Comparison of ENCODE assay signal across 8 cellular contexts in the genomic region with DNA sequence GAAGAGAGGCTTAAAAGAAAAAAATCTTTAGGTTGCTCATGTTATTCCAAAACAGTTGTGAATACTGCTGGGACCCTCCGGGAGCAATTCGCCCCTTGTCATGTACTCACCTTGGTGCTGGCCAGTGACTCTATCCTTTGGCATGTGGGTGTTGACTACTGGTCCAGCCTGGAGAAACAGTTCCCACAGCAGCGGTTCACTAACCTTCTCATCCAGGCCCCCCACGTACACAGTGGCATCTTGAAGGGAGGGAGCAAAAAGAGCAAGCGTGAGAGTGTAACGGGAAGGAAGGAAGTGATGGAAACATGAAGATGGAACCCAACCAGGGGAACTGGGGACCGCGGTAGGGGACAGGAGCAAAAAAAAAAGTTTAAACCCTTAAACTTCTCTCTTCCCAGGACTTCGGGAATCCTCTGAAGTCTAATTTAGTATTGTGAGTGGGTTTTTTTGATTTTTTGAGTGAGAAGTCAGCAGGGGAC. TPM values are rescaled to one million over a fixed set of nuclear protein-coding genes. Genes with fewer than 3 reads are reported as not detected.
DNase-seq lines count a peak whose midpoint lies in the region; ATAC-seq, FAIRE-seq and TF ChIP-seq lines count a peak whose summit lies in the region.

No MANE protein-coding gene starts in this region.

- H3K4me2 ChIP-seq in GM12878 (ENCODE audit: control insufficient read depth, insufficient read depth), result peak overlapping the region; percentile 85

- SMC1A ChIA-PET in GM12878 (lab: Charles Lee; ENCODE audit: uncharacterized antibody, unreplicated experiment), result interaction anchor here (1.4 kb wide), 1 partner anchor 38 kb away, joined by 3 read pairs; no protein-coding TSS in a partner anchor

- peak overlapping the region; percentile 92 for H3K27ac ChIP-seq in GM12878 (ENCODE audit: control insufficient read depth, insufficient read depth)
- no peak overlapping the region for H3K27ac ChIP-seq in aorta (ENCODE audit: low read depth in 1 of 2, low read length in 2 of 2)

- ATAC-seq in stimulated activated naive CD8-positive, alpha-beta T cell treated with anti-CD3 and anti-CD28 coated beads, Interleukin-15, Interleukin-2, amounts not matched to agents 100 U/mL and 50 U/mL, for 24 hours, result no peak
- ATAC-seq in GM12878, result no peak; the same call in 2 of the 3 replicates
- no peak for ATAC-seq in memory B cell (ENCODE audit: low read depth)
- no peak for ATAC-seq in aorta (ENCODE audit: low FRiP score)

- peaks cover 28% of the 10 kb centered on the region for H3K79me2 ChIP-seq in GM12878 (ENCODE audit: control insufficient read depth, insufficient read depth, low read length)

- no peaks in the 10 kb centered on the region for H3K9me3 Mint-ChIP-seq in stimulated activated naive CD8-positive, alpha-beta T cell treated with anti-CD3 and anti-CD28 coated beads, Interleukin-15, Interleukin-2, amounts not matched to agents 100 ng/mL and 50 ng/mL, for 24 hours
- H3K9me3 Mint-ChIP-seq in memory B cell, result no peaks in the 10 kb centered on the region

- no peak overlapping the region for H2AFZ ChIP-seq in GM12878 (ENCODE audit: control insufficient read depth, low read depth, low read length)

- no peak for TF ChIP-seq RAD21 in GM12878 (IDR thresholded peaks at IDR 0.05; ENCODE audit: insufficient read depth, low read depth, low read length)

- RAD21 ChIA-PET in GM12878 (lab: Charles Lee; ENCODE audit: unreplicated experiment), result no interaction called here

- no peaks in the 10 kb centered on the region for H3K9me3 ChIP-seq in GM12878 (replicated peaks; ENCODE audit: control insufficient read depth, insufficient read depth, low read length)
- no peaks in the 10 kb centered on the region for H3K9me3 ChIP-seq in aorta (ENCODE audit: control insufficient read depth, low read length)

- no TSS peak for BruUV-seq in GM12878 (replicated peaks; lab: Mats Ljungman, UMichigan)

- H3K4me1 Mint-ChIP-seq in stimulated activated naive CD8-positive, alpha-beta T cell treated with anti-CD3 and anti-CD28 coated beads, Interleukin-15, Interleukin-2, amounts not matched to agents 100 ng/mL and 50 ng/mL, for 24 hours (ENCODE audit: low read depth), result peaks cover 44% of the 10 kb centered on the region
- H3K4me1 Mint-ChIP-seq in memory B cell, result peaks cover 24% of the 10 kb centered on the region

- peak; percentile 57 for FAIRE-seq in GM12878 (lab: Jason Lieb, UNC)

- peaks cover 51% of the 10 kb centered on the region for H3K36me3 Mint-ChIP-seq in stimulated activated naive CD8-positive, alpha-beta T cell treated with anti-CD3 and anti-CD28 coated beads, Interleukin-15, Interleukin-2, amounts not matched to agents 100 ng/mL and 50 ng/mL, for 24 hours (ENCODE audit: low read depth)
- H3K36me3 Mint-ChIP-seq in memory B cell, result peaks cover 40% of the 10 kb centered on the region

- POLR2A ChIA-PET in GM12878 (lab: Charles Lee), result no interaction called here

- CTCF ChIA-PET in GM12878 (lab: Yijun Ruan, JAX), result no interaction called here

- H3K27me3 Mint-ChIP-seq in stimulated activated naive CD8-positive, alpha-beta T cell treated with anti-CD3 and anti-CD28 coated beads, Interleukin-15, Interleukin-2, amounts not matched to agents 100 ng/mL and 50 ng/mL, for 24 hours, result no peaks in the 10 kb centered on the region
- H3K27me3 Mint-ChIP-seq in memory B cell, result peaks cover 11% of the 10 kb centered on the region

- no peak for TF ChIP-seq POLR2A in GM12878 (IDR thresholded peaks at IDR 0.05; ENCODE audit: low read depth, low read length)

- 0% methylated on average over 9 of the region's 9 CpGs for WGBS in GM12878 (ENCODE audit: insufficient coverage, insufficient replicate concordance, low lambda C conversion rate, missing lambda C conversion rate)
- 1 to 4% methylated on average over 9 of the region's 9 CpGs for WGBS in aorta, 2 donors

- no peak for TF ChIP-seq CTCF in GM12878 (IDR thresholded peaks at IDR 0.05 in 2 of 3, conservative IDR thresholded peaks at IDR 0.05 in 1 of 3; ENCODE audit: control insufficient read depth in 2 of 3, extremely low read depth in 1 of 3, insufficient read depth in 1 of 3, low read depth in 3 of 3, low read length in 3 of 3)

- TF ChIP-seq EP300 in GM12878 (IDR thresholded peaks at IDR 0.05; ENCODE audit: borderline replicate concordance in 1 of 2, control insufficient read depth in 1 of 2, low read depth in 2 of 2, low read length in 2 of 2), result no peak

- H3K36me3 ChIP-seq in GM12878 (ENCODE audit: control insufficient read depth in 2 of 2, insufficient read depth in 2 of 2, low read length in 1 of 2) (peaks cover 7 to 11% of the 10 kb centered on the region in 2 experiments), aorta (ENCODE audit: control insufficient read depth in 1 of 2, insufficient read depth in 2 of 2, low read length in 1 of 2) (peaks cover 8 to 13% of the 10 kb centered on the region in 2 donors)

- in situ Hi-C loops in GM12878 (cut with MboI), result no loop called here

- H3K27me3 ChIP-seq in GM12878 (replicated peaks in 1 of 2; ENCODE audit: control insufficient read depth in 2 of 2, insufficient read depth in 2 of 2, low read length in 1 of 2) (no peaks in the 10 kb centered on the region), aorta (ENCODE audit: control insufficient read depth in 1 of 2, insufficient read depth in 2 of 2, low read length in 1 of 2) (no peaks in the 10 kb centered on the region)

- H3K4me3 ChIP-seq in GM12878, result peak overlapping the region; percentile 99
- peak overlapping the region; percentile 76 to 92 for H3K4me3 ChIP-seq in aorta (ENCODE audit: low read length in 2 of 2)

- peak overlapping the region; percentile 96 for H3K4me3 Mint-ChIP-seq in stimulated activated naive CD8-positive, alpha-beta T cell treated with anti-CD3 and anti-CD28 coated beads, Interleukin-15, Interleukin-2, amounts not matched to agents 100 ng/mL and 50 ng/mL, for 24 hours
- peak overlapping the region; percentile 95 for H3K4me3 Mint-ChIP-seq in memory B cell

- H3K27ac Mint-ChIP-seq in stimulated activated naive CD8-positive, alpha-beta T cell treated with anti-CD3 and anti-CD28 coated beads, Interleukin-15, Interleukin-2, amounts not matched to agents 100 ng/mL and 50 ng/mL, for 24 hours, result peak overlapping the region; percentile 90
- peak overlapping the region; percentile 87 for H3K27ac Mint-ChIP-seq in memory B cell

- H4K20me1 ChIP-seq in GM12878 (ENCODE audit: control insufficient read depth, insufficient read depth), result no peaks in the 10 kb centered on the region

- peak overlapping the region; percentile 93 for H3K9ac ChIP-seq in GM12878 (ENCODE audit: control insufficient read depth, insufficient read depth, low read length)

- intact Hi-C loops in GM12878 (cut with micrococcal nuclease; ENCODE audit: unreplicated experiment) (no loop called here), aorta (cut with DNase I) (loop anchor here in 1 of 2 donors (5.0 kb wide), 1 partner anchor 35 kb away; no protein-coding TSS in a partner anchor)

- peaks cover 10% of the 10 kb centered on the region for H3K4me1 ChIP-seq in GM12878 (ENCODE audit: control insufficient read depth, insufficient read depth, low read length)
- peaks cover 0 to 3% of the 10 kb centered on the region in 2 donors for H3K4me1 ChIP-seq in aorta (ENCODE audit: control insufficient read depth in 1 of 2, insufficient read depth in 2 of 2, low read length in 2 of 2)

- no peak for DNase-seq in stimulated activated naive CD8-positive, alpha-beta T cell treated with anti-CD3 and anti-CD28 coated beads, Interleukin-15, Interleukin-2, amounts not matched to agents 100 U/mL and 50 U/mL, for 24 hours
- DNase-seq in GM12878 (ENCODE audit: low read depth, low spot score) (no peak), memory B cell (ENCODE audit: low spot score in 2 of 2) (no peak), aorta (peak in 1 of 2 donors; percentile 19), NCI-H2171 treated with DMSO at 0.1 percent for 48 hours (lab: John Stamatoyannopoulos, UW) (no peak), putamen (ENCODE audit: low spot score) (no peak)
- no peak for DNase-seq in stimulated activated CD4-positive, alpha-beta T cell treated with anti-CD3 and anti-CD28 coated beads, Interleukin-15, amount 100 ng/mL, for 24 hours

RNA-seq across cellular contexts. Expression of gene SF3B4, which starts 0.5 kb away (rescaled TPM):
- 11.0 and 14.6 TPM in 2 replicates for total RNA-seq in GM12878 (2013; cell fraction: nucleolus; rRNA removed)
- total RNA-seq in GM12878 (2014; rRNA removed), result 9.4 and 13.2 TPM in 2 replicates
- total RNA-seq in GM12878 (2014; rRNA removed; fragmentation: Illumina TruSeq; extraction: Trizol), result 24.1 and 27.6 TPM in 2 replicates
- 79.4 and 81.7 TPM in 2 replicates for total RNA-seq in GM12878 (2021)
- polyA plus RNA-seq in GM12878 (2011; ENCODE audit: low read depth), result 42.1 TPM
- 11.3 and 26.2 TPM in 2 replicates for polyA plus RNA-seq in GM12878 (2011; rRNA removed)
- polyA plus RNA-seq in GM12878 (2011; cell fraction: cytosol; rRNA removed), result 22.8 and 28.5 TPM in 2 replicates
- 23.6 and 32.3 TPM in 2 replicates for polyA plus RNA-seq in GM12878 (2011; cell fraction: nucleus; rRNA removed)
- polyA plus RNA-seq in GM12878 (2012), result 42.2 and 52.9 TPM in 2 replicates
- polyA plus RNA-seq in GM12878 (2014; fragmentation: Illumina TruSeq; extraction: Trizol), result 81.8 and 83.5 TPM in 2 replicates
- polyA plus RNA-seq in GM12878 (2014; fragmentation: Nextera tagmentation; extraction: Ambion mirVana), result 1 to 10 TPM; 1.9 to 6.9 TPM
- 27.4 and 35.7 TPM in 2 replicates for polyA plus RNA-seq in GM12878 (2014; rRNA removed)
- 100 to 1,000 TPM; 140 to 146 TPM for polyA plus RNA-seq in GM12878 (2016; fragmentation: Nextera tagmentation; extraction: Ambion mirVana)
- polyA minus RNA-seq in GM12878 (2011; rRNA and poly(A)+ RNA removed), result 22.8 and 36.2 TPM in 2 replicates
- polyA minus RNA-seq in GM12878 (2011; cell fraction: cytosol; rRNA and poly(A)+ RNA removed), result 18.4 and 19.4 TPM in 2 replicates
- polyA minus RNA-seq in GM12878 (2011; cell fraction: nucleus; rRNA and poly(A)+ RNA removed), result 13.4 and 17.5 TPM in 2 replicates
- total RNA-seq in aorta, result 10 to 100 TPM; 37.3 to 42.6 TPM
- polyA plus RNA-seq in aorta, result 10 to 100 TPM; 18.8 to 37.5 TPM

RNA-seq across cellular contexts. Expression of gene SV2A, which starts 9.5 kb away (rescaled TPM):
- 0.47 and 0.63 TPM in 2 replicates for total RNA-seq in GM12878 (2013; cell fraction: nucleolus; rRNA removed)
- total RNA-seq in GM12878 (2014; rRNA removed), result 6.3 and 8.0 TPM in 2 replicates
- 5.3 and 6.0 TPM in 2 replicates for total RNA-seq in GM12878 (2014; rRNA removed; fragmentation: Illumina TruSeq; extraction: Trizol)
- total RNA-seq in GM12878 (2021), result 11.3 and 11.6 TPM in 2 replicates
- polyA plus RNA-seq in GM12878 (2011; ENCODE audit: low read depth), result 2.7 TPM
- polyA plus RNA-seq in GM12878 (2011; rRNA removed), result 0.33 and 0.39 TPM in 2 replicates
- 0.55 and 0.66 TPM in 2 replicates for polyA plus RNA-seq in GM12878 (2011; cell fraction: cytosol; rRNA removed)
- polyA plus RNA-seq in GM12878 (2011; cell fraction: nucleus; rRNA removed), result 0.82 and 0.91 TPM in 2 replicates
- 3.8 and 5.4 TPM in 2 replicates for polyA plus RNA-seq in GM12878 (2012)
- polyA plus RNA-seq in GM12878 (2014; fragmentation: Illumina TruSeq; extraction: Trizol), result 7.3 and 8.4 TPM in 2 replicates
- polyA plus RNA-seq in GM12878 (2014; fragmentation: Nextera tagmentation; extraction: Ambion mirVana), result 1 to 10 TPM in 1 of 2 experiments, under 1 TPM in 1; 0.89 to 2.3 TPM
- 7.5 and 7.8 TPM in 2 replicates for polyA plus RNA-seq in GM12878 (2014; rRNA removed)
- polyA plus RNA-seq in GM12878 (2016; fragmentation: Nextera tagmentation; extraction: Ambion mirVana), result 1 to 10 TPM; 4.5 to 5.6 TPM
- 0.88 and 1.3 TPM in 2 replicates for polyA minus RNA-seq in GM12878 (2011; rRNA and poly(A)+ RNA removed)
- polyA minus RNA-seq in GM12878 (2011; cell fraction: cytosol; rRNA and poly(A)+ RNA removed), result 0.27 and 0.31 TPM in 2 replicates
- 0.24 and 0.29 TPM in 2 replicates for polyA minus RNA-seq in GM12878 (2011; cell fraction: nucleus; rRNA and poly(A)+ RNA removed)
- 10 to 100 TPM; 16.9 to 20.5 TPM for total RNA-seq in aorta
- 10 to 100 TPM in 1 of 2 donors, 1 to 10 TPM in 1; 4.3 to 13.0 TPM for polyA plus RNA-seq in aorta

RNA-seq across cellular contexts. Expression of gene MTMR11, which starts 9.6 kb away (rescaled TPM):
- total RNA-seq in GM12878 (2013; cell fraction: nucleolus; rRNA removed), result 2.2 and 3.4 TPM in 2 replicates
- total RNA-seq in GM12878 (2014; rRNA removed), result 0.51 and 0.71 TPM in 2 replicates
- 0.51 and 0.58 TPM in 2 replicates for total RNA-seq in GM12878 (2014; rRNA removed; fragmentation: Illumina TruSeq; extraction: Trizol)
- total RNA-seq in GM12878 (2021), result 0.45 and 1.1 TPM in 2 replicates
- 0.14 TPM for polyA plus RNA-seq in GM12878 (2011; ENCODE audit: low read depth)
- 0.46 and 0.52 TPM in 2 replicates for polyA plus RNA-seq in GM12878 (2011; rRNA removed)
- polyA plus RNA-seq in GM12878 (2011; cell fraction: cytosol; rRNA removed), result 0.17 and 0.70 TPM in 2 replicates
- 2.7 and 3.2 TPM in 2 replicates for polyA plus RNA-seq in GM12878 (2011; cell fraction: nucleus; rRNA removed)
- polyA plus RNA-seq in GM12878 (2012), result 0.35 and 0.39 TPM in 2 replicates
- 0.97 and 1.5 TPM in 2 replicates for polyA plus RNA-seq in GM12878 (2014; fragmentation: Illumina TruSeq; extraction: Trizol)
- under 1 TPM; 0.35 to 0.84 TPM for polyA plus RNA-seq in GM12878 (2014; fragmentation: Nextera tagmentation; extraction: Ambion mirVana)
- 0.95 and 1.1 TPM in 2 replicates for polyA plus RNA-seq in GM12878 (2014; rRNA removed)
- polyA plus RNA-seq in GM12878 (2016; fragmentation: Nextera tagmentation; extraction: Ambion mirVana), result under 1 TPM; 0.70 to 0.77 TPM
- 0.51 and 0.57 TPM in 2 replicates for polyA minus RNA-seq in GM12878 (2011; rRNA and poly(A)+ RNA removed)
- not detected in 2 replicates for polyA minus RNA-seq in GM12878 (2011; cell fraction: cytosol; rRNA and poly(A)+ RNA removed)
- polyA minus RNA-seq in GM12878 (2011; cell fraction: nucleus; rRNA and poly(A)+ RNA removed), result 1.1 and 1.3 TPM in 2 replicates
- 10 to 100 TPM; 42.3 to 55.4 TPM for total RNA-seq in aorta
- polyA plus RNA-seq in aorta, result 10 to 100 TPM; 19.3 to 59.1 TPM

RNA-seq across cellular contexts. Expression of gene BOLA1, which starts 27.7 kb away (rescaled TPM):
- 10.0 and 12.1 TPM in 2 replicates for total RNA-seq in GM12878 (2013; cell fraction: nucleolus; rRNA removed)
- 11.7 and 16.0 TPM in 2 replicates for total RNA-seq in GM12878 (2014; rRNA removed)
- 7.0 and 7.5 TPM in 2 replicates for total RNA-seq in GM12878 (2014; rRNA removed; fragmentation: Illumina TruSeq; extraction: Trizol)
- total RNA-seq in GM12878 (2021), result 12.8 and 15.1 TPM in 2 replicates
- 1.6 TPM for polyA plus RNA-seq in GM12878 (2011; ENCODE audit: low read depth)
- 7.9 and 9.7 TPM in 2 replicates for polyA plus RNA-seq in GM12878 (2011; rRNA removed)
- 12.7 and 17.1 TPM in 2 replicates for polyA plus RNA-seq in GM12878 (2011; cell fraction: cytosol; rRNA removed)
- polyA plus RNA-seq in GM12878 (2011; cell fraction: nucleus; rRNA removed), result 21.0 and 23.7 TPM in 2 replicates
- polyA plus RNA-seq in GM12878 (2012), result 9.4 and 12.1 TPM in 2 replicates
- 4.6 and 5.4 TPM in 2 replicates for polyA plus RNA-seq in GM12878 (2014; fragmentation: Illumina TruSeq; extraction: Trizol)
- 1 to 10 TPM in 1 of 2 experiments, under 1 TPM in 1; 0.74 to 4.3 TPM for polyA plus RNA-seq in GM12878 (2014; fragmentation: Nextera tagmentation; extraction: Ambion mirVana)
- 18.7 and 19.7 TPM in 2 replicates for polyA plus RNA-seq in GM12878 (2014; rRNA removed)
- 10 to 100 TPM; 14.8 to 18.3 TPM for polyA plus RNA-seq in GM12878 (2016; fragmentation: Nextera tagmentation; extraction: Ambion mirVana)
- 1.2 and 3.5 TPM in 2 replicates for polyA minus RNA-seq in GM12878 (2011; rRNA and poly(A)+ RNA removed)
- 1.8 and 5.1 TPM in 2 replicates for polyA minus RNA-seq in GM12878 (2011; cell fraction: cytosol; rRNA and poly(A)+ RNA removed)
- 5.3 and 5.7 TPM in 2 replicates for polyA minus RNA-seq in GM12878 (2011; cell fraction: nucleus; rRNA and poly(A)+ RNA removed)
- total RNA-seq in aorta, result 10 to 100 TPM in 1 of 2 donors, 1 to 10 TPM in 1; 8.7 to 14.0 TPM
- 10 to 100 TPM; 22.3 to 26.6 TPM for polyA plus RNA-seq in aorta

Comparison
In these comparisons a context has a peak if more than half of its experiments do, and no peak if none do; other contexts are left out.
1. RNA of gene MTMR11, which starts 9.6 kb away (total RNA-seq): 42.3 to 55.4 TPM in aorta; 0.45 to 3.4 TPM in GM12878; every median in the first group is over 4 times any median in the second.